In genomic region chr7:8509601-8510000, GRCh38 we compare ENCODE assay signal across 24 cellular contexts.
"Had no signal": no experiment of that assay in that cellular context is flagged by ENCODE, and none has a peak within 500 bp of the region (broad histone marks: within the 10 kb centered on the region; RNA-seq: fewer than 3 reads in every experiment).

No MANE protein-coding gene starts in this region.

- H3K9me3 Mint-ChIP-seq: mesothelial cell of epicardium had no signal

- H2AFZ ChIP-seq: hepatocyte had no signal

- DNase-seq: hippocampal formation; hypothalamus; immature natural killer cell; islet precursor cell; kidney; kidney glomerular epithelial cell; left cardiac atrium; left colon; left lung; left ventricle myocardium inferior; left ventricle myocardium superior; lower lobe of right lung; mammary epithelial cell; mesenchymal stem cell; mesendoderm; midbrain; mucosa of descending colon; naive B cell; naive thymus-derived CD4-positive, alpha-beta T cell had no signal

- H3K4me3 Mint-ChIP-seq: immature natural killer cell; memory B cell; mesothelial cell of epicardium; naive B cell; naive thymus-derived CD4-positive, alpha-beta T cell had no signal

- H3K36me3 Mint-ChIP-seq: immature natural killer cell, memory B cell, mesothelial cell of epicardium, naive B cell had no signal

- H3K27me3 ChIP-seq: left lung had no signal

- H3K4me2 ChIP-seq: hepatocyte had no signal

- H3K79me2 ChIP-seq: hepatocyte had no signal

- ATAC-seq: left cardiac atrium; left colon; left lobe of liver; left lung; left ventricle myocardium superior; lower lobe of right lung; mucosa of descending colon; naive thymus-derived CD4-positive, alpha-beta T cell had no signal

- H3K4me3 ChIP-seq: hepatocyte, left lung, left ventricle myocardium inferior, lower lobe of right lung, lung, mucosa of descending colon had no signal

- H3K27ac ChIP-seq: hepatocyte, left lung, left ventricle myocardium inferior, lower lobe of right lung had no signal

- H3K4me1 ChIP-seq: left lung, left ventricle myocardium inferior, lower lobe of right lung had no signal

- H3K36me3 ChIP-seq: left lung, left ventricle myocardium inferior, lower lobe of right lung had no signal

- H3K4me1 Mint-ChIP-seq: immature natural killer cell; memory B cell; mesothelial cell of epicardium; naive B cell; naive thymus-derived CD4-positive, alpha-beta T cell had no signal

- H3K27ac Mint-ChIP-seq: immature natural killer cell; memory B cell; mesothelial cell of epicardium; naive B cell; naive thymus-derived CD4-positive, alpha-beta T cell had no signal

- H3K9me3 ChIP-seq: left lung, lower lobe of right lung, mucosa of descending colon had no signal
